In the genomic region with DNA sequence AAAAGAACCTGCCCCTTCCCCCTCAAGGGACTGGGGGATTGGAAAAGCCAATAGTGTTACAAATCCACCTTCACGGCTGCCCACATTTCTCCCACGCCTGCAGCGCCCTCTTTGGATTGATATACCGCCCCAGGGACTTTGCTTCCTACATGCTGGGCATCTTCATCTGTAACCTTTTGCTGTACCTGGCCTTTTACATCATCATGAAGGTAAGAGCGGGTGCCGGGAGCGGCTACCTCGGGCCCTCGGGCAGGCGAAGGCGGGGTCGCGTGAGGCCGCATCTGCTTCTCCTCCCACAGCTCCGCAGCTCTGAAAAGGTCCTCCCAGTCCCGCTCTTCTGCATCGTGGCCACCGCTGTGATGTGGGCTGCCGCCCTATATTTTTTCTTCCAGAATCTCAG, we compare ENCODE assay signal across 10 cellular contexts.
DNase-seq lines count a peak whose midpoint lies in the region; ATAC-seq and TF ChIP-seq lines count a peak whose summit lies in the region.
"Had no signal": no experiment of that assay in that cellular context is flagged by ENCODE, and none has a peak within 500 bp of the region (broad histone marks: within the 10 kb centered on the region; RNA-seq: fewer than 3 reads in every experiment).

No MANE protein-coding gene starts in this region.

- no peaks in the 10 kb centered on the region for H3K9me3 Mint-ChIP-seq in activated naive CD8-positive, alpha-beta T cell treated with anti-CD3 and anti-CD28 coated beads for 36 hours
- no peaks in the 10 kb centered on the region for H3K9me3 Mint-ChIP-seq in activated naive CD8-positive, alpha-beta T cell treated with anti-CD3 and anti-CD28 coated beads, Interleukin-2, amount 50 U/mL, for 24 hours
- H3K9me3 Mint-ChIP-seq in activated CD8-positive, alpha-beta T cell treated with anti-CD3 and anti-CD28 coated beads for 36 hours: no peaks in the 10 kb centered on the region
- no peaks in the 10 kb centered on the region for H3K9me3 Mint-ChIP-seq in activated T-helper 2 cell treated with anti-CD3 and anti-CD28 coated beads, Interferon-gamma antibody, Interleukin-2, Interleukin-4, amounts not matched to agents 10 μg/mL and 5 μg/mL and 100 μg/mL, durations not matched to agents 14 hours and 24 hours and 36 hours

- no peaks in the 10 kb centered on the region for H3K4me1 Mint-ChIP-seq in activated naive CD8-positive, alpha-beta T cell treated with anti-CD3 and anti-CD28 coated beads for 36 hours
- H3K4me1 Mint-ChIP-seq in activated naive CD8-positive, alpha-beta T cell treated with anti-CD3 and anti-CD28 coated beads, Interleukin-2, amount 50 U/mL, for 24 hours: peaks cover 8% of the 10 kb centered on the region
- H3K4me1 Mint-ChIP-seq in activated CD8-positive, alpha-beta T cell treated with anti-CD3 and anti-CD28 coated beads for 36 hours (ENCODE audit: low read depth): no peaks in the 10 kb centered on the region
- peaks cover 9% of the 10 kb centered on the region for H3K4me1 Mint-ChIP-seq in activated T-helper 2 cell treated with anti-CD3 and anti-CD28 coated beads, Interferon-gamma antibody, Interleukin-2, Interleukin-4, amounts not matched to agents 10 μg/mL and 5 μg/mL and 100 μg/mL, durations not matched to agents 14 hours and 24 hours and 36 hours (ENCODE audit: low read depth)

- no peaks in the 10 kb centered on the region for H3K27me3 Mint-ChIP-seq in activated naive CD8-positive, alpha-beta T cell treated with anti-CD3 and anti-CD28 coated beads for 36 hours
- no peaks in the 10 kb centered on the region for H3K27me3 Mint-ChIP-seq in activated naive CD8-positive, alpha-beta T cell treated with anti-CD3 and anti-CD28 coated beads, Interleukin-2, amount 50 U/mL, for 24 hours
- no peaks in the 10 kb centered on the region for H3K27me3 Mint-ChIP-seq in activated CD8-positive, alpha-beta T cell treated with anti-CD3 and anti-CD28 coated beads for 36 hours
- no peaks in the 10 kb centered on the region for H3K27me3 Mint-ChIP-seq in activated T-helper 2 cell treated with anti-CD3 and anti-CD28 coated beads, Interferon-gamma antibody, Interleukin-2, Interleukin-4, amounts not matched to agents 10 μg/mL and 5 μg/mL and 100 μg/mL, durations not matched to agents 14 hours and 24 hours and 36 hours (ENCODE audit: low read depth)

- no peak for ATAC-seq in activated naive CD8-positive, alpha-beta T cell treated with anti-CD3 and anti-CD28 coated beads, Interleukin-2, amount 50 U/mL, for 24 hours
- no peak for ATAC-seq in thoracic aorta (ENCODE audit: insufficient number of reproducible peaks, low FRiP score, low read depth)
- ATAC-seq in HG03135 (IDR thresholded peaks at IDR 0.05; ENCODE audit: unreplicated experiment): no peak
- no peak for ATAC-seq in activated CD8-positive, alpha-beta T cell treated with anti-CD3 and anti-CD28 coated beads for 36 hours
- ATAC-seq: right cardiac atrium had no signal

- no peaks in the 10 kb centered on the region for H3K36me3 ChIP-seq in brain microvascular endothelial cell (replicated peaks)
- no peaks in the 10 kb centered on the region for H3K36me3 ChIP-seq in thoracic aorta

- POLR2A ChIA-PET in activated CD8-positive, alpha-beta T cell treated with anti-CD3 and anti-CD28 coated beads for 36 hours (lab: Charles Lee): no interaction called here

- H3K4me3 Mint-ChIP-seq in activated naive CD8-positive, alpha-beta T cell treated with anti-CD3 and anti-CD28 coated beads for 36 hours: no peak overlapping the region
- H3K4me3 Mint-ChIP-seq in activated naive CD8-positive, alpha-beta T cell treated with anti-CD3 and anti-CD28 coated beads, Interleukin-2, amount 50 U/mL, for 24 hours: no peak overlapping the region
- no peak overlapping the region for H3K4me3 Mint-ChIP-seq in activated CD8-positive, alpha-beta T cell treated with anti-CD3 and anti-CD28 coated beads for 36 hours
- H3K4me3 Mint-ChIP-seq in activated T-helper 2 cell treated with anti-CD3 and anti-CD28 coated beads, Interferon-gamma antibody, Interleukin-2, Interleukin-4, amounts not matched to agents 10 μg/mL and 5 μg/mL and 100 μg/mL, durations not matched to agents 14 hours and 24 hours and 36 hours (ENCODE audit: low read depth): no peak overlapping the region

- H3K27ac ChIP-seq in brain microvascular endothelial cell: no peak overlapping the region
- H3K27ac ChIP-seq in thoracic aorta: no peak overlapping the region

- H3K27ac Mint-ChIP-seq in activated naive CD8-positive, alpha-beta T cell treated with anti-CD3 and anti-CD28 coated beads for 36 hours: peak overlapping the region; percentile 17
- no peak overlapping the region for H3K27ac Mint-ChIP-seq in activated naive CD8-positive, alpha-beta T cell treated with anti-CD3 and anti-CD28 coated beads, Interleukin-2, amount 50 U/mL, for 24 hours
- H3K27ac Mint-ChIP-seq in activated CD8-positive, alpha-beta T cell treated with anti-CD3 and anti-CD28 coated beads for 36 hours: no peak overlapping the region
- no peak overlapping the region for H3K27ac Mint-ChIP-seq in activated T-helper 2 cell treated with anti-CD3 and anti-CD28 coated beads, Interferon-gamma antibody, Interleukin-2, Interleukin-4, amounts not matched to agents 10 μg/mL and 5 μg/mL and 100 μg/mL, durations not matched to agents 14 hours and 24 hours and 36 hours

- TF ChIP-seq CTCF in brain microvascular endothelial cell (IDR thresholded peaks at IDR 0.05; ENCODE audit: low read depth, low read length, missing control alignments): peak; percentile 47
- TF ChIP-seq CTCF in thoracic aorta (IDR thresholded peaks at IDR 0.05): no peak
- no peak for TF ChIP-seq CTCF in activated CD8-positive, alpha-beta T cell treated with anti-CD3 and anti-CD28 coated beads for 36 hours (IDR thresholded peaks at IDR 0.05)

- in situ Hi-C loops in brain microvascular endothelial cell (cut with HindIII; ENCODE audit: low pct_ligation_motif_present, low sequenced_read_pairs): no loop called here

- H3K4me1 ChIP-seq in thoracic aorta (ENCODE audit: control insufficient read depth in 1 of 2, low read depth in 2 of 2): no peaks in the 10 kb centered on the region

- H3K36me3 Mint-ChIP-seq in activated naive CD8-positive, alpha-beta T cell treated with anti-CD3 and anti-CD28 coated beads for 36 hours: peaks cover 19% of the 10 kb centered on the region
- H3K36me3 Mint-ChIP-seq in activated naive CD8-positive, alpha-beta T cell treated with anti-CD3 and anti-CD28 coated beads, Interleukin-2, amount 50 U/mL, for 24 hours (ENCODE audit: low read depth): peaks cover 11% of the 10 kb centered on the region
- H3K36me3 Mint-ChIP-seq in activated CD8-positive, alpha-beta T cell treated with anti-CD3 and anti-CD28 coated beads for 36 hours (ENCODE audit: low read depth): peaks cover 32% of the 10 kb centered on the region
- peaks cover 30% of the 10 kb centered on the region for H3K36me3 Mint-ChIP-seq in activated T-helper 2 cell treated with anti-CD3 and anti-CD28 coated beads, Interferon-gamma antibody, Interleukin-2, Interleukin-4, amounts not matched to agents 10 μg/mL and 5 μg/mL and 100 μg/mL, durations not matched to agents 14 hours and 24 hours and 36 hours (ENCODE audit: low read depth)

- intact Hi-C loops in activated CD8-positive, alpha-beta T cell treated with anti-CD3 and anti-CD28 coated beads for 36 hours (cut with micrococcal nuclease): no loop called here
- intact Hi-C loops in activated T-helper 2 cell treated with anti-CD3 and anti-CD28 coated beads, Interferon-gamma antibody, Interleukin-2, Interleukin-4, amounts not matched to agents 10 μg/mL and 5 μg/mL and 100 μg/mL, durations not matched to agents 14 hours and 24 hours and 36 hours (cut with micrococcal nuclease): no loop called here

- H3K27me3 ChIP-seq in brain microvascular endothelial cell (replicated peaks) (no peaks in the 10 kb centered on the region), thoracic aorta (replicated peaks; ENCODE audit: insufficient read depth) (no peaks in the 10 kb centered on the region)

- H3K4me3 ChIP-seq in brain microvascular endothelial cell (ENCODE audit: low read depth, low read length) (peak overlapping the region; percentile 17), thoracic aorta (peak overlapping the region; percentile 56)

- H3K9me3 ChIP-seq in thoracic aorta: no peaks in the 10 kb centered on the region

- no peak for DNase-seq in activated naive CD8-positive, alpha-beta T cell treated with anti-CD3 and anti-CD28 coated beads for 36 hours
- DNase-seq in activated naive CD8-positive, alpha-beta T cell treated with anti-CD3 and anti-CD28 coated beads, Interleukin-2, amount 50 U/mL, for 24 hours: no peak
- DNase-seq in brain microvascular endothelial cell (no peak), iPS-NIHi7 (ENCODE audit: extremely low spot score) (peak; percentile 67), thoracic aorta (ENCODE audit: low spot score) (no peak)
- DNase-seq in activated CD8-positive, alpha-beta T cell treated with anti-CD3 and anti-CD28 coated beads for 36 hours: no peak
- no peak for DNase-seq in activated T-helper 2 cell treated with anti-CD3 and anti-CD28 coated beads, Interferon-gamma antibody, Interleukin-2, Interleukin-4, amounts not matched to agents 10 μg/mL and 5 μg/mL and 100 μg/mL, durations not matched to agents 14 hours and 24 hours and 36 hours (ENCODE audit: low spot score)
- DNase-seq: NCI-H226, right cardiac atrium had no signal

- CTCF ChIA-PET in activated CD8-positive, alpha-beta T cell treated with anti-CD3 and anti-CD28 coated beads for 36 hours (lab: Charles Lee): interaction anchor here (1.0 kb wide), 1 partner anchor 121 kb away, joined by 3 read pairs; no protein-coding TSS in a partner anchor
